Comparison of ENCODE assay signal across 10 cellular contexts in the genomic region with DNA sequence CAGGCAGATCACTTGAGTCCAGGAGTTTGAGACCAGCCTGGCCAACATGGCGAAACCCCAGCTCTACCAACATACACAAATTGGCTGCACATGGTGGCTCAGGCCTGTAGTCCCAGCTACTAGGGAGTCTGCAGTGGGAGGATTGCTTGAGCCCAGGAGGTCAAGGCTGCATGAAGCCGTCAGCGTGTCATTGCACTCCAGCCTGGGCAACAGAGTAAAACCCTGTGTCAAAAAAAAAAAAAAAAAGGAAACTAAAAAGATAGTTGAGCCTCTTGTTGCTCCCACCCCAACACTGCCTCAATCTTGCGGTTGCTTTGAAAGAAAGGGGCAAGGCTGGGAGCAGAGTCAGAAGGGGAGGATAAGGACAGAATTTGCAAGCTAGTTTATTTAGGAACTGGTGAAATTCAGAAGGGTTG.
A peak's percentile ranks its signal among the peaks of the same experiment; 100 is the strongest.
DNase-seq lines count a peak whose midpoint lies in the region; ATAC-seq and TF ChIP-seq lines count a peak whose summit lies in the region.
"Had no signal": no experiment of that assay in that cellular context is flagged by ENCODE, and none has a peak within 500 bp of the region (broad histone marks: within the 10 kb centered on the region; RNA-seq: fewer than 3 reads in every experiment).

No MANE protein-coding gene starts in this region.

- BruUV-seq in mammary epithelial cell (replicated peaks; lab: Mats Ljungman, UMichigan) (no TSS peak), MCF 10A (replicated peaks; lab: Mats Ljungman, UMichigan) (no TSS peak)

- TF ChIP-seq CTCF in mammary epithelial cell (conservative IDR thresholded peaks at IDR 0.05 in 1 of 2, IDR thresholded peaks at IDR 0.05 in 1 of 2; ENCODE audit: extremely low read depth in 1 of 2, insufficient read depth in 1 of 2, low read depth in 1 of 2, low read length in 2 of 2) (no peak), MCF 10A (IDR thresholded peaks at IDR 0.05; ENCODE audit: unreplicated experiment) (no peak), mesothelial cell of epicardium (IDR thresholded peaks at IDR 0.05; ENCODE audit: unreplicated experiment) (no peak), type B pancreatic cell (conservative IDR thresholded peaks at IDR 0.05) (no peak)

- 76% methylated on average over 3 of the region's 4 CpGs for WGBS in mammary epithelial cell (ENCODE audit: low coverage, missing lambda C conversion rate)

- in situ Hi-C loops in mammary epithelial cell (cut with MboI; ENCODE audit: low sequenced_read_pairs in 2 of 2), result loop anchor here (5.0 to 25.0 kb wide), 3 partner anchors 280 to 630 kb away; no protein-coding TSS in a partner anchor

- H3K4me1 Mint-ChIP-seq in MCF 10A (ENCODE audit: insufficient read depth, unreplicated experiment) (peaks cover 13% of the 10 kb centered on the region), T-helper 17 cell (peaks cover 17% of the 10 kb centered on the region), mesothelial cell of epicardium (peaks cover 9% of the 10 kb centered on the region), type B pancreatic cell (ENCODE audit: unreplicated experiment) (peaks cover 14% of the 10 kb centered on the region)

- H3K36me3 ChIP-seq in mammary epithelial cell (ENCODE audit: insufficient read depth, low read length), result no peaks in the 10 kb centered on the region

- H3K4me3 ChIP-seq in mammary epithelial cell (replicated peaks in 1 of 3; ENCODE audit: insufficient read depth in 1 of 3, low read depth in 2 of 3, low read length in 3 of 3), result no peak overlapping the region

- no peaks in the 10 kb centered on the region for H3K27me3 ChIP-seq in mammary epithelial cell (ENCODE audit: insufficient read depth, low read length)

- H3K27ac Mint-ChIP-seq in MCF 10A (ENCODE audit: low read depth, unreplicated experiment) (no peak overlapping the region), T-helper 17 cell (peak overlapping the region; percentile 93), mesothelial cell of epicardium (peak overlapping the region; percentile 17), type B pancreatic cell (peak overlapping the region; percentile 90)
- H3K27ac Mint-ChIP-seq: activated B cell treated with CpG ODN at 0.5 μM for 24 hours had no signal

- H3K4me2 ChIP-seq in mammary epithelial cell (ENCODE audit: insufficient read depth, low read depth, low read length), result no peak overlapping the region

- H3K4me1 ChIP-seq in mammary epithelial cell (ENCODE audit: insufficient read depth, low read length), result peaks cover 6% of the 10 kb centered on the region

- DNase-seq in mammary epithelial cell, result no peak
- DNase-seq in MCF 10A (ENCODE audit: unreplicated experiment), result no peak
- DNase-seq in T-helper 17 cell, result no peak
- DNase-seq in mesothelial cell of epicardium (ENCODE audit: low spot score in 2 of 2, unreplicated experiment in 2 of 2), result no peak
- no peak for DNase-seq in type B pancreatic cell (ENCODE audit: extremely low spot score, unreplicated experiment)
- DNase-seq in putamen (ENCODE audit: low spot score), result no peak
- DNase-seq in ecto neural progenitor cell (ENCODE audit: low spot score), result no peak
- DNase-seq in stimulated activated CD4-positive, alpha-beta T cell treated with anti-CD3 and anti-CD28 coated beads, Interleukin-2, amount 100 ng/mL, for 48 hours, result no peak
- DNase-seq: KG1 had no signal

- peaks cover 26% of the 10 kb centered on the region for H3K27me3 Mint-ChIP-seq in MCF 10A (ENCODE audit: insufficient read depth, unreplicated experiment)
- H3K27me3 Mint-ChIP-seq in T-helper 17 cell, result peaks cover 17% of the 10 kb centered on the region
- peaks cover 28% of the 10 kb centered on the region for H3K27me3 Mint-ChIP-seq in mesothelial cell of epicardium (ENCODE audit: low read depth)
- H3K27me3 Mint-ChIP-seq in type B pancreatic cell, result peaks cover 27% of the 10 kb centered on the region
- H3K27me3 Mint-ChIP-seq: activated B cell treated with CpG ODN at 0.5 μM for 24 hours had no signal

- H3K27ac ChIP-seq in mammary epithelial cell (ENCODE audit: insufficient read depth, low read depth, low read length), result no peak overlapping the region

- H3K9ac ChIP-seq in mammary epithelial cell (ENCODE audit: insufficient read depth, low read length), result no peak overlapping the region

- POLR2A ChIA-PET in MCF 10A (lab: Yijun Ruan, JAX), result no interaction called here

- no peaks in the 10 kb centered on the region for H3K79me2 ChIP-seq in mammary epithelial cell (ENCODE audit: insufficient read depth, low read length)

- no peaks in the 10 kb centered on the region for H4K20me1 ChIP-seq in mammary epithelial cell (ENCODE audit: insufficient read depth, low read length)

- CTCF ChIA-PET in mammary epithelial cell (lab: Charles Lee; ENCODE audit: low non-redundant PET) (no interaction called here), MCF 10A (lab: Yijun Ruan, JAX) (interaction anchor here (0.6 to 7.4 kb wide), 51 partner anchors 9 to 1122 kb away, joined by 3 to 138 read pairs (median 4); no protein-coding TSS in a partner anchor)

- dilution Hi-C loops in mammary epithelial cell (cut with HindIII; ENCODE audit: low sequenced_read_pairs), result no loop called here

- H3K9me3 Mint-ChIP-seq in MCF 10A (ENCODE audit: unreplicated experiment) (no peaks in the 10 kb centered on the region), mesothelial cell of epicardium (no peaks in the 10 kb centered on the region), type B pancreatic cell (no peaks in the 10 kb centered on the region)
- H3K9me3 Mint-ChIP-seq: activated B cell treated with CpG ODN at 0.5 μM for 24 hours had no signal

- no peaks in the 10 kb centered on the region for H3K9me3 ChIP-seq in mammary epithelial cell (replicated peaks; ENCODE audit: insufficient read depth, low read length)
- no peaks in the 10 kb centered on the region for H3K9me3 ChIP-seq in T-helper 17 cell (ENCODE audit: control insufficient read depth, low read length, poor library complexity, severe bottlenecking)

- no peak overlapping the region for H3K4me3 Mint-ChIP-seq in MCF 10A (ENCODE audit: unreplicated experiment)
- H3K4me3 Mint-ChIP-seq in T-helper 17 cell, result peak overlapping the region; percentile 41
- peak overlapping the region; percentile 40 for H3K4me3 Mint-ChIP-seq in mesothelial cell of epicardium
- H3K4me3 Mint-ChIP-seq in type B pancreatic cell, result peak overlapping the region; percentile 71
- H3K4me3 Mint-ChIP-seq: activated B cell treated with CpG ODN at 0.5 μM for 24 hours had no signal

- H2AFZ ChIP-seq in mammary epithelial cell (ENCODE audit: low read depth, low read length), result peak overlapping the region; percentile 44

- intact Hi-C loops in mammary epithelial cell (cut with micrococcal nuclease), result loop anchor here (1.0 to 10.0 kb wide), 8 partner anchors 33 to 640 kb away; a partner anchor contains a TSS
- intact Hi-C loops in MCF 10A (cut with micrococcal nuclease), result loop anchor here (1.0 to 5.0 kb wide), 4 partner anchors 108 to 510 kb away; a partner anchor contains a TSS

- peak; percentile 3 for ATAC-seq in T-helper 17 cell

- H3K36me3 Mint-ChIP-seq in MCF 10A (ENCODE audit: insufficient read depth, unreplicated experiment) (no peaks in the 10 kb centered on the region), T-helper 17 cell (ENCODE audit: low read depth) (no peaks in the 10 kb centered on the region), mesothelial cell of epicardium (no peaks in the 10 kb centered on the region), type B pancreatic cell (no peaks in the 10 kb centered on the region)
